ENCODE assay signal across 1 cellular context in the genomic region with DNA sequence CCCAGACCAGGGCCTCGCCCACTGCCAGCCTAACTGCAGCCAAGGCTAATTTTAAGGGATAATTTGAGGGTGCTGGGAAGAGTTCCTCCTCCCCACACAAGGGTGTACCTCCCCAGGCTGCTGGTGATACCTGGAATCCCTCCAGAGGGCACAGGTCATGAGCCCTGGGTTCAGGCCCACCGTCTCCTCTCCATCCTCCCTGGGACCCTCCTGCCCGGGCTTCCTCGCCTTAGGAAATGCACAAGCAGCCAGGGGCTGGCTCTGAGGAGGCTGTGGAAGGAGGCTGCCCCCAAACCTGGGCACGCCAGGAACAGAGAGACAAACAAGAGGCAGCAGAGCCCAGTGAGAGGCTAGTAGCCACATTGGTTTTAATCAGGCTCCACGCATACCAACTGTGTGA.
TF ChIP-seq lines count a peak whose summit lies in the region.

No MANE protein-coding gene starts in this region.

TF ChIP-seq in HepG2, 621 proteins besides CTCF, POLR2A, EP300 and RAD21 (continued from another document and continues in another):
- TF ChIP-seq, protein P1, sequence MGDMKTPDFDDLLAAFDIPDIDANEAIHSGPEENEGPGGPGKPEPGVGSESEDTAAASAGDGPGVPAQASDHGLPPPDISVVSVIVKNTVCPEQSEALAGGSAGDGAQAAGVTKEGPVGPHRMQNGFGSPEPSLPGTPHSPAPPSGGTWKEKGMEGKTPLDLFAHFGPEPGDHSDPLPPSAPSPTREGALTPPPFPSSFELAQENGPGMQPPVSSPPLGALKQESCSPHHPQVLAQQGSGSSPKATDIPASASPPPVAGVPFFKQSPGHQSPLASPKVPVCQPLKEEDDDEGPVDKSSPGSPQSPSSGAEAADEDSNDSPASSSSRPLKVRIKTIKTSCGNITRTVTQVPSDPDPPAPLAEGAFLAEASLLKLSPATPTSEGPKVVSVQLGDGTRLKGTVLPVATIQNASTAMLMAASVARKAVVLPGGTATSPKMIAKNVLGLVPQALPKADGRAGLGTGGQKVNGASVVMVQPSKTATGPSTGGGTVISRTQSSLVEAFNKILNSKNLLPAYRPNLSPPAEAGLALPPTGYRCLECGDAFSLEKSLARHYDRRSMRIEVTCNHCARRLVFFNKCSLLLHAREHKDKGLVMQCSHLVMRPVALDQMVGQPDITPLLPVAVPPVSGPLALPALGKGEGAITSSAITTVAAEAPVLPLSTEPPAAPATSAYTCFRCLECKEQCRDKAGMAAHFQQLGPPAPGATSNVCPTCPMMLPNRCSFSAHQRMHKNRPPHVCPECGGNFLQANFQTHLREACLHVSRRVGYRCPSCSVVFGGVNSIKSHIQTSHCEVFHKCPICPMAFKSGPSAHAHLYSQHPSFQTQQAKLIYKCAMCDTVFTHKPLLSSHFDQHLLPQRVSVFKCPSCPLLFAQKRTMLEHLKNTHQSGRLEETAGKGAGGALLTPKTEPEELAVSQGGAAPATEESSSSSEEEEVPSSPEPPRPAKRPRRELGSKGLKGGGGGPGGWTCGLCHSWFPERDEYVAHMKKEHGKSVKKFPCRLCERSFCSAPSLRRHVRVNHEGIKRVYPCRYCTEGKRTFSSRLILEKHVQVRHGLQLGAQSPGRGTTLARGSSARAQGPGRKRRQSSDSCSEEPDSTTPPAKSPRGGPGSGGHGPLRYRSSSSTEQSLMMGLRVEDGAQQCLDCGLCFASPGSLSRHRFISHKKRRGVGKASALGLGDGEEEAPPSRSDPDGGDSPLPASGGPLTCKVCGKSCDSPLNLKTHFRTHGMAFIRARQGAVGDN (CRISPR knock-in tag; IDR thresholded peaks at IDR 0.05): peak; percentile 31; the same call in 1 of the 2 replicates
- TF ChIP-seq ZFP36L1 (CRISPR knock-in tag; IDR thresholded peaks at IDR 0.05) (no peak), PCBP1 (IDR thresholded peaks at IDR 0.05; ENCODE audit: borderline replicate concordance, low read depth, low read length) (no peak), RFX5 (IDR thresholded peaks at IDR 0.05; ENCODE audit: low read depth, low read length) (no peak), KDM5A (IDR thresholded peaks at IDR 0.05; ENCODE audit: borderline replicate concordance, low read length) (no peak), MXI1 (IDR thresholded peaks at IDR 0.05; ENCODE audit: borderline replicate concordance, low read depth, low read length) (no peak), ZIK1 (CRISPR knock-in tag; IDR thresholded peaks at IDR 0.05; ENCODE audit: borderline replicate concordance, low read depth) (no peak), KDM5B (CRISPR knock-in tag; IDR thresholded peaks at IDR 0.05; ENCODE audit: borderline replicate concordance) (0 out of 2 replicates have a peak, but pooled peaks have one; percentile 13), ZBTB7A (CRISPR knock-in tag; IDR thresholded peaks at IDR 0.05) (no peak)
- TF ChIP-seq, protein P2, sequence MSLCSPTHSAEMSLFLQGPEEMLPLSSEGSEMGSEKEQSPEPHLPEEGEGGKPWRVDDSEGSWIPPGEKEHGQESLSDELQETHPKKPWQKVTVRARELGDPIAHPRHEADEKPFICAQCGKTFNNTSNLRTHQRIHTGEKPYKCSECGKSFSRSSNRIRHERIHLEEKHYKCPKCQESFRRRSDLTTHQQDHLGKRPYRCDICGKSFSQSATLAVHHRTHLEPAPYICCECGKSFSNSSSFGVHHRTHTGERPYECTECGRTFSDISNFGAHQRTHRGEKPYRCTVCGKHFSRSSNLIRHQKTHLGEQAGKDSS (CRISPR knock-in tag; IDR thresholded peaks at IDR 0.05; ENCODE audit: borderline replicate concordance, low read depth): no peak
- TF ChIP-seq, protein P3, sequence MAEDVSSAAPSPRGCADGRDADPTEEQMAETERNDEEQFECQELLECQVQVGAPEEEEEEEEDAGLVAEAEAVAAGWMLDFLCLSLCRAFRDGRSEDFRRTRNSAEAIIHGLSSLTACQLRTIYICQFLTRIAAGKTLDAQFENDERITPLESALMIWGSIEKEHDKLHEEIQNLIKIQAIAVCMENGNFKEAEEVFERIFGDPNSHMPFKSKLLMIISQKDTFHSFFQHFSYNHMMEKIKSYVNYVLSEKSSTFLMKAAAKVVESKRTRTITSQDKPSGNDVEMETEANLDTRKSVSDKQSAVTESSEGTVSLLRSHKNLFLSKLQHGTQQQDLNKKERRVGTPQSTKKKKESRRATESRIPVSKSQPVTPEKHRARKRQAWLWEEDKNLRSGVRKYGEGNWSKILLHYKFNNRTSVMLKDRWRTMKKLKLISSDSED (CRISPR knock-in tag; IDR thresholded peaks at IDR 0.05): no peak
- TF ChIP-seq, protein P4, sequence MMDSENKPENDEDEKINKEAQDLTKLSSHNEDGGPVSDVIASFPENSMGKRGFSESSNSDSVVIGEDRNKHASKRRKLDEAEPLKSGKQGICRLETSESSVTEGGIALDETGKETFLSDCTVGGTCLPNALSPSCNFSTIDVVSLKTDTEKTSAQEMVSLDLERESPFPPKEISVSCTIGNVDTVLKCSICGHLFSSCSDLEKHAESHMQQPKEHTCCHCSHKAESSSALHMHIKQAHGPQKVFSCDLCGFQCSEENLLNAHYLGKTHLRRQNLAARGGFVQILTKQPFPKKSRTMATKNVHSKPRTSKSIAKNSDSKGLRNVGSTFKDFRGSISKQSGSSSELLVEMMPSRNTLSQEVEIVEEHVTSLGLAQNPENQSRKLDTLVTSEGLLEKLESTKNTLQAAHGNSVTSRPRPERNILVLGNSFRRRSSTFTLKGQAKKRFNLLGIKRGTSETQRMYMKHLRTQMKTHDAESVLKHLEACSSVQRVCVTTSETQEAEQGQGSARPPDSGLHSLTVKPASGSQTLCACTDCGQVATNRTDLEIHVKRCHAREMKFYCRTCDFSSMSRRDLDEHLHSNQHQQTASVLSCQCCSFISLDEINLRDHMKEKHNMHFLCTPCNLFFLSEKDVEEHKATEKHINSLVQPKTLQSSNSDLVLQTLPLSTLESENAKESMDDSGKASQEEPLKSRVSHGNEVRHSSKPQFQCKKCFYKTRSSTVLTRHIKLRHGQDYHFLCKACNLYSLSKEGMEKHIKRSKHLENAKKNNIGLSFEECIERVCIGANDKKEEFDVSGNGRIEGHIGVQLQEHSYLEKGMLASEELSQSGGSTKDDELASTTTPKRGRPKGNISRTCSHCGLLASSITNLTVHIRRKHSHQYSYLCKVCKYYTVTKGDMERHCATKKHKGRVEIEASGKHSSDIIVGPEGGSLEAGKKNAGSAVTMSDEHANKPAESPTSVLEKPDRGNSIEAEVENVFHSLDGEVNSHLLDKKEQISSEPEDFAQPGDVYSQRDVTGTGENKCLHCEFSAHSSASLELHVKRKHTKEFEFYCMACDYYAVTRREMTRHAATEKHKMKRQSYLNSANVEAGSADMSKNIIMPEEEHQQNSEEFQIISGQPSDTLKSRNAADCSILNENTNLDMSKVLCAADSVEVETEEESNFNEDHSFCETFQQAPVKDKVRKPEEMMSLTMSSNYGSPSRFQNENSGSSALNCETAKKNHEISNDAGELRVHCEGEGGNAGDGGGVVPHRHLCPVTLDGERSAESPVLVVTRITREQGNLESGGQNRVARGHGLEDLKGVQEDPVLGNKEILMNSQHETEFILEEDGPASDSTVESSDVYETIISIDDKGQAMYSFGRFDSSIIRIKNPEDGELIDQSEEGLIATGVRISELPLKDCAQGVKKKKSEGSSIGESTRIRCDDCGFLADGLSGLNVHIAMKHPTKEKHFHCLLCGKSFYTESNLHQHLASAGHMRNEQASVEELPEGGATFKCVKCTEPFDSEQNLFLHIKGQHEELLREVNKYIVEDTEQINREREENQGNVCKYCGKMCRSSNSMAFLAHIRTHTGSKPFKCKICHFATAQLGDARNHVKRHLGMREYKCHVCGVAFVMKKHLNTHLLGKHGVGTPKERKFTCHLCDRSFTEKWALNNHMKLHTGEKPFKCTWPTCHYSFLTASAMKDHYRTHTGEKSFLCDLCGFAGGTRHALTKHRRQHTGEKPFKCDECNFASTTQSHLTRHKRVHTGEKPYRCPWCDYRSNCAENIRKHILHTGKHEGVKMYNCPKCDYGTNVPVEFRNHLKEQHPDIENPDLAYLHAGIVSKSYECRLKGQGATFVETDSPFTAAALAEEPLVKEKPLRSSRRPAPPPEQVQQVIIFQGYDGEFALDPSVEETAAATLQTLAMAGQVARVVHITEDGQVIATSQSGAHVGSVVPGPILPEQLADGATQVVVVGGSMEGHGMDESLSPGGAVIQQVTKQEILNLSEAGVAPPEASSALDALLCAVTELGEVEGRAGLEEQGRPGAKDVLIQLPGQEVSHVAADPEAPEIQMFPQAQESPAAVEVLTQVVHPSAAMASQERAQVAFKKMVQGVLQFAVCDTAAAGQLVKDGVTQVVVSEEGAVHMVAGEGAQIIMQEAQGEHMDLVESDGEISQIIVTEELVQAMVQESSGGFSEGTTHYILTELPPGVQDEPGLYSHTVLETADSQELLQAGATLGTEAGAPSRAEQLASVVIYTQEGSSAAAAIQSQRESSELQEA (CRISPR knock-in tag; IDR thresholded peaks at IDR 0.05; ENCODE audit: not compliant biosample characterization): no peak
- TF ChIP-seq, protein P5, sequence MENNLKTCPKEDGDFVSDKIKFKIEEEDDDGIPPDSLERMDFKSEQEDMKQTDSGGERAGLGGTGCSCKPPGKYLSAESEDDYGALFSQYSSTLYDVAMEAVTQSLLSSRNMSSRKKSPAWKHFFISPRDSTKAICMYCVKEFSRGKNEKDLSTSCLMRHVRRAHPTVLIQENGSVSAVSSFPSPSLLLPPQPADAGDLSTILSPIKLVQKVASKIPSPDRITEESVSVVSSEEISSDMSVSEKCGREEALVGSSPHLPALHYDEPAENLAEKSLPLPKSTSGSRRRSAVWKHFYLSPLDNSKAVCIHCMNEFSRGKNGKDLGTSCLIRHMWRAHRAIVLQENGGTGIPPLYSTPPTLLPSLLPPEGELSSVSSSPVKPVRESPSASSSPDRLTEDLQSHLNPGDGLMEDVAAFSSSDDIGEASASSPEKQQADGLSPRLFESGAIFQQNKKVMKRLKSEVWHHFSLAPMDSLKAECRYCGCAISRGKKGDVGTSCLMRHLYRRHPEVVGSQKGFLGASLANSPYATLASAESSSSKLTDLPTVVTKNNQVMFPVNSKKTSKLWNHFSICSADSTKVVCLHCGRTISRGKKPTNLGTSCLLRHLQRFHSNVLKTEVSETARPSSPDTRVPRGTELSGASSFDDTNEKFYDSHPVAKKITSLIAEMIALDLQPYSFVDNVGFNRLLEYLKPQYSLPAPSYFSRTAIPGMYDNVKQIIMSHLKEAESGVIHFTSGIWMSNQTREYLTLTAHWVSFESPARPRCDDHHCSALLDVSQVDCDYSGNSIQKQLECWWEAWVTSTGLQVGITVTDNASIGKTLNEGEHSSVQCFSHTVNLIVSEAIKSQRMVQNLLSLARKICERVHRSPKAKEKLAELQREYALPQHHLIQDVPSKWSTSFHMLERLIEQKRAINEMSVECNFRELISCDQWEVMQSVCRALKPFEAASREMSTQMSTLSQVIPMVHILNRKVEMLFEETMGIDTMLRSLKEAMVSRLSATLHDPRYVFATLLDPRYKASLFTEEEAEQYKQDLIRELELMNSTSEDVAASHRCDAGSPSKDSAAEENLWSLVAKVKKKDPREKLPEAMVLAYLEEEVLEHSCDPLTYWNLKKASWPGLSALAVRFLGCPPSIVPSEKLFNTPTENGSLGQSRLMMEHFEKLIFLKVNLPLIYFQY (CRISPR knock-in tag; IDR thresholded peaks at IDR 0.05; ENCODE audit: borderline replicate concordance): no peak
- TF ChIP-seq, protein P6, sequence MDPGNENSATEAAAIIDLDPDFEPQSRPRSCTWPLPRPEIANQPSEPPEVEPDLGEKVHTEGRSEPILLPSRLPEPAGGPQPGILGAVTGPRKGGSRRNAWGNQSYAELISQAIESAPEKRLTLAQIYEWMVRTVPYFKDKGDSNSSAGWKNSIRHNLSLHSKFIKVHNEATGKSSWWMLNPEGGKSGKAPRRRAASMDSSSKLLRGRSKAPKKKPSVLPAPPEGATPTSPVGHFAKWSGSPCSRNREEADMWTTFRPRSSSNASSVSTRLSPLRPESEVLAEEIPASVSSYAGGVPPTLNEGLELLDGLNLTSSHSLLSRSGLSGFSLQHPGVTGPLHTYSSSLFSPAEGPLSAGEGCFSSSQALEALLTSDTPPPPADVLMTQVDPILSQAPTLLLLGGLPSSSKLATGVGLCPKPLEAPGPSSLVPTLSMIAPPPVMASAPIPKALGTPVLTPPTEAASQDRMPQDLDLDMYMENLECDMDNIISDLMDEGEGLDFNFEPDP (CRISPR knock-in tag; conservative IDR thresholded peaks at IDR 0.05): 0 out of 2 replicates have a peak, but pooled peaks have one; percentile 14
- TF ChIP-seq, protein P7, sequence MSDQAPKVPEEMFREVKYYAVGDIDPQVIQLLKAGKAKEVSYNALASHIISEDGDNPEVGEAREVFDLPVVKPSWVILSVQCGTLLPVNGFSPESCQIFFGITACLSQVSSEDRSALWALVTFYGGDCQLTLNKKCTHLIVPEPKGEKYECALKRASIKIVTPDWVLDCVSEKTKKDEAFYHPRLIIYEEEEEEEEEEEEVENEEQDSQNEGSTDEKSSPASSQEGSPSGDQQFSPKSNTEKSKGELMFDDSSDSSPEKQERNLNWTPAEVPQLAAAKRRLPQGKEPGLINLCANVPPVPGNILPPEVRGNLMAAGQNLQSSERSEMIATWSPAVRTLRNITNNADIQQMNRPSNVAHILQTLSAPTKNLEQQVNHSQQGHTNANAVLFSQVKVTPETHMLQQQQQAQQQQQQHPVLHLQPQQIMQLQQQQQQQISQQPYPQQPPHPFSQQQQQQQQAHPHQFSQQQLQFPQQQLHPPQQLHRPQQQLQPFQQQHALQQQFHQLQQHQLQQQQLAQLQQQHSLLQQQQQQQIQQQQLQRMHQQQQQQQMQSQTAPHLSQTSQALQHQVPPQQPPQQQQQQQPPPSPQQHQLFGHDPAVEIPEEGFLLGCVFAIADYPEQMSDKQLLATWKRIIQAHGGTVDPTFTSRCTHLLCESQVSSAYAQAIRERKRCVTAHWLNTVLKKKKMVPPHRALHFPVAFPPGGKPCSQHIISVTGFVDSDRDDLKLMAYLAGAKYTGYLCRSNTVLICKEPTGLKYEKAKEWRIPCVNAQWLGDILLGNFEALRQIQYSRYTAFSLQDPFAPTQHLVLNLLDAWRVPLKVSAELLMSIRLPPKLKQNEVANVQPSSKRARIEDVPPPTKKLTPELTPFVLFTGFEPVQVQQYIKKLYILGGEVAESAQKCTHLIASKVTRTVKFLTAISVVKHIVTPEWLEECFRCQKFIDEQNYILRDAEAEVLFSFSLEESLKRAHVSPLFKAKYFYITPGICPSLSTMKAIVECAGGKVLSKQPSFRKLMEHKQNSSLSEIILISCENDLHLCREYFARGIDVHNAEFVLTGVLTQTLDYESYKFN (CRISPR knock-in tag; conservative IDR thresholded peaks at IDR 0.05): no peak
- TF ChIP-seq, protein P8, sequence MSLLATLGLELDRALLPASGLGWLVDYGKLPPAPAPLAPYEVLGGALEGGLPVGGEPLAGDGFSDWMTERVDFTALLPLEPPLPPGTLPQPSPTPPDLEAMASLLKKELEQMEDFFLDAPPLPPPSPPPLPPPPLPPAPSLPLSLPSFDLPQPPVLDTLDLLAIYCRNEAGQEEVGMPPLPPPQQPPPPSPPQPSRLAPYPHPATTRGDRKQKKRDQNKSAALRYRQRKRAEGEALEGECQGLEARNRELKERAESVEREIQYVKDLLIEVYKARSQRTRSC (CRISPR knock-in tag; IDR thresholded peaks at IDR 0.05; ENCODE audit: low read depth): no peak
